26 cellular contexts compared by ENCODE assay signal in genomic region chr17:39814497-39814896, GRCh38. TPM values are rescaled to one million over a fixed set of nuclear protein-coding genes. Genes with fewer than 3 reads are reported as not detected.
A peak's percentile ranks its signal among the peaks of the same experiment; 100 is the strongest.
DNase-seq lines count a peak whose midpoint lies in the region; ATAC-seq and TF ChIP-seq lines count a peak whose summit lies in the region.
"Had no signal": no experiment of that assay in that cellular context is flagged by ENCODE, and none has a peak within 500 bp of the region (broad histone marks: within the 10 kb centered on the region; RNA-seq: fewer than 3 reads in every experiment).

No MANE protein-coding gene starts in this region.

- H3K9me3 Mint-ChIP-seq in activated CD4-positive, alpha-beta T cell treated with anti-CD3 and anti-CD28 coated beads, Interleukin-2, amount 10 ng/mL, durations not matched to agents 7 days and 5 days = peaks cover 6% of the 10 kb centered on the region
- H3K9me3 Mint-ChIP-seq in Calu3 (ENCODE audit: low read depth, unreplicated experiment) = peaks cover 3% of the 10 kb centered on the region
- H3K9me3 Mint-ChIP-seq in activated T-helper 1 cell treated with anti-CD3 and anti-CD28 coated beads, Interleukin-12 subunit alpha, Interleukin-12 subunit beta, Interleukin-2, Interleukin-4 antibody, amounts not matched to agents 30 ng/mL and 10 ng/mL and 1 ng/mL, durations not matched to agents 14 hours and 24 hours and 36 hours = no peaks in the 10 kb centered on the region
- H3K9me3 Mint-ChIP-seq in natural killer cell = no peaks in the 10 kb centered on the region

- no peaks in the 10 kb centered on the region for H3K4me1 ChIP-seq in upper lobe of right lung
- H3K4me1 ChIP-seq: A549 had no signal

- H3K36me3 ChIP-seq in upper lobe of right lung = no peaks in the 10 kb centered on the region

- intact Hi-C loops in Calu3 (cut with micrococcal nuclease; ENCODE audit: unreplicated experiment) = loop anchor here (10.0 kb wide), 1 partner anchor 820 kb away; no protein-coding TSS in a partner anchor
- intact Hi-C loops in activated T-helper 1 cell treated with anti-CD3 and anti-CD28 coated beads, Interleukin-12 subunit alpha, Interleukin-12 subunit beta, Interleukin-2, Interleukin-4 antibody, amounts not matched to agents 30 ng/mL and 10 ng/mL and 1 ng/mL, durations not matched to agents 14 hours and 24 hours and 36 hours (cut with micrococcal nuclease) = loop anchor here (10.0 kb wide), 1 partner anchor 60 kb away; no protein-coding TSS in a partner anchor
- intact Hi-C loops in natural killer cell (cut with micrococcal nuclease) = no loop called here
- intact Hi-C loops in upper lobe of right lung (cut with DNase I) = no loop called here

- H3K4me1 Mint-ChIP-seq in activated CD4-positive, alpha-beta T cell treated with anti-CD3 and anti-CD28 coated beads, Interleukin-2, amount 10 ng/mL, durations not matched to agents 7 days and 5 days = peaks cover 71% of the 10 kb centered on the region
- H3K4me1 Mint-ChIP-seq in Calu3 (ENCODE audit: low read depth, unreplicated experiment) (peaks cover 10% of the 10 kb centered on the region), natural killer cell (peaks cover 54 to 61% of the 10 kb centered on the region in 2 donors)
- peaks cover 62% of the 10 kb centered on the region for H3K4me1 Mint-ChIP-seq in activated T-helper 1 cell treated with anti-CD3 and anti-CD28 coated beads, Interleukin-12 subunit alpha, Interleukin-12 subunit beta, Interleukin-2, Interleukin-4 antibody, amounts not matched to agents 30 ng/mL and 10 ng/mL and 1 ng/mL, durations not matched to agents 14 hours and 24 hours and 36 hours (ENCODE audit: low read depth)

- no peak for DNase-seq in activated CD4-positive, alpha-beta T cell treated with anti-CD3 and anti-CD28 coated beads, Interleukin-2, amount 10 ng/mL, durations not matched to agents 7 days and 5 days
- DNase-seq in activated CD4-positive, alpha-beta T cell treated with anti-CD3 and anti-CD28 coated beads for 48 hours = no peak
- DNase-seq in Calu3 = peak; percentile 61
- DNase-seq in activated T-helper 1 cell treated with anti-CD3 and anti-CD28 coated beads, Interleukin-12 subunit alpha, Interleukin-12 subunit beta, Interleukin-2, Interleukin-4 antibody, amounts not matched to agents 30 ng/mL and 10 ng/mL and 1 ng/mL, durations not matched to agents 14 hours and 24 hours and 36 hours (ENCODE audit: low spot score) = no peak
- no peak for DNase-seq in natural killer cell
- DNase-seq in NCI-H2081 (lab: John Stamatoyannopoulos, UW) = no peak
- no peak for DNase-seq in upper lobe of right lung
- DNase-seq: activated gamma-delta T cell treated with Interleukin-2 at 50 U/mL for 16 hours, aorta, caudate nucleus, glutamatergic neuron, GOT3, left cardiac atrium, NCI-H1092, NCI-H2107, NCI-H510A treated with DMSO at 0.1 percent for 48 hours, retina had no signal

- no peak for TF ChIP-seq POLR2A in GM18505 (IDR thresholded peaks at IDR 0.05; ENCODE audit: borderline replicate concordance, extremely low read depth, insufficient read depth, insufficient read length)

- peaks cover 52% of the 10 kb centered on the region for H3K36me3 Mint-ChIP-seq in activated CD4-positive, alpha-beta T cell treated with anti-CD3 and anti-CD28 coated beads, Interleukin-2, amount 10 ng/mL, durations not matched to agents 7 days and 5 days (ENCODE audit: low read depth)
- no peaks in the 10 kb centered on the region for H3K36me3 Mint-ChIP-seq in Calu3 (ENCODE audit: insufficient read depth, unreplicated experiment)
- peaks cover 16% of the 10 kb centered on the region for H3K36me3 Mint-ChIP-seq in activated T-helper 1 cell treated with anti-CD3 and anti-CD28 coated beads, Interleukin-12 subunit alpha, Interleukin-12 subunit beta, Interleukin-2, Interleukin-4 antibody, amounts not matched to agents 30 ng/mL and 10 ng/mL and 1 ng/mL, durations not matched to agents 14 hours and 24 hours and 36 hours (ENCODE audit: low read depth)
- H3K36me3 Mint-ChIP-seq in natural killer cell = no peaks in the 10 kb centered on the region

- BruUV-seq in Calu3 (replicated peaks; lab: Mats Ljungman, UMichigan) = no TSS peak

- POLR2A ChIA-PET in activated CD4-positive, alpha-beta T cell treated with anti-CD3 and anti-CD28 coated beads, Interleukin-2, amount 10 ng/mL, durations not matched to agents 7 days and 5 days (lab: Charles Lee) = no interaction called here

- CTCF ChIA-PET in activated CD4-positive, alpha-beta T cell treated with anti-CD3 and anti-CD28 coated beads, Interleukin-2, amount 10 ng/mL, durations not matched to agents 7 days and 5 days (lab: Charles Lee) = interaction anchor here (1.4 to 1.8 kb wide), 2 partner anchors 9 to 47 kb away, joined by 3 to 6 read pairs; no protein-coding TSS in a partner anchor
- CTCF ChIA-PET in Calu3 (lab: Charles Lee) = interaction anchor here (0.6 to 7.1 kb wide), 57 partner anchors 8 to 666 kb away, joined by 3 to 311 read pairs (median 16); partner anchors contain the start of genes ERBB2, GSDMB, IKZF3 and LRRC3C

- H3K4me3 Mint-ChIP-seq in activated CD4-positive, alpha-beta T cell treated with anti-CD3 and anti-CD28 coated beads, Interleukin-2, amount 10 ng/mL, durations not matched to agents 7 days and 5 days = no peak overlapping the region
- H3K4me3 Mint-ChIP-seq in Calu3 (ENCODE audit: low read depth, unreplicated experiment) (no peak overlapping the region), natural killer cell (peak overlapping the region; percentile 86)
- H3K4me3 Mint-ChIP-seq in activated T-helper 1 cell treated with anti-CD3 and anti-CD28 coated beads, Interleukin-12 subunit alpha, Interleukin-12 subunit beta, Interleukin-2, Interleukin-4 antibody, amounts not matched to agents 30 ng/mL and 10 ng/mL and 1 ng/mL, durations not matched to agents 14 hours and 24 hours and 36 hours = peak overlapping the region; percentile 59

- H3K27ac Mint-ChIP-seq in activated CD4-positive, alpha-beta T cell treated with anti-CD3 and anti-CD28 coated beads, Interleukin-2, amount 10 ng/mL, durations not matched to agents 7 days and 5 days = peak overlapping the region; percentile 93
- no peak overlapping the region for H3K27ac Mint-ChIP-seq in Calu3 (ENCODE audit: unreplicated experiment)
- H3K27ac Mint-ChIP-seq in activated T-helper 1 cell treated with anti-CD3 and anti-CD28 coated beads, Interleukin-12 subunit alpha, Interleukin-12 subunit beta, Interleukin-2, Interleukin-4 antibody, amounts not matched to agents 30 ng/mL and 10 ng/mL and 1 ng/mL, durations not matched to agents 14 hours and 24 hours and 36 hours = no peak overlapping the region
- H3K27ac Mint-ChIP-seq in natural killer cell = peak overlapping the region; percentile 91 to 95

- H3K27ac ChIP-seq in upper lobe of right lung = no peak overlapping the region
- H3K27ac ChIP-seq: A549 had no signal

- H3K27me3 Mint-ChIP-seq in activated CD4-positive, alpha-beta T cell treated with anti-CD3 and anti-CD28 coated beads, Interleukin-2, amount 10 ng/mL, durations not matched to agents 7 days and 5 days = no peaks in the 10 kb centered on the region
- H3K27me3 Mint-ChIP-seq in Calu3 (ENCODE audit: unreplicated experiment) = no peaks in the 10 kb centered on the region
- H3K27me3 Mint-ChIP-seq in activated T-helper 1 cell treated with anti-CD3 and anti-CD28 coated beads, Interleukin-12 subunit alpha, Interleukin-12 subunit beta, Interleukin-2, Interleukin-4 antibody, amounts not matched to agents 30 ng/mL and 10 ng/mL and 1 ng/mL, durations not matched to agents 14 hours and 24 hours and 36 hours (ENCODE audit: insufficient read depth) = peaks cover 3% of the 10 kb centered on the region
- H3K27me3 Mint-ChIP-seq in natural killer cell (ENCODE audit: low read depth in 2 of 2) = no peaks in the 10 kb centered on the region

- TF ChIP-seq CTCF in Calu3 (IDR thresholded peaks at IDR 0.05; ENCODE audit: unreplicated experiment) (no peak), natural killer cell (IDR thresholded peaks at IDR 0.05) (no peak), upper lobe of right lung (IDR thresholded peaks at IDR 0.05) (no peak)

- no peak overlapping the region for H3K4me3 ChIP-seq in upper lobe of right lung
- H3K4me3 ChIP-seq: A549 had no signal

- ATAC-seq in natural killer cell (no peak), upper lobe of right lung (no peak), GM18505 (IDR thresholded peaks at IDR 0.05; ENCODE audit: unreplicated experiment) (no peak)
- ATAC-seq: A549, Panc1 had no signal

- H3K27me3 ChIP-seq in upper lobe of right lung = no peaks in the 10 kb centered on the region

- H3K9me3 ChIP-seq in upper lobe of right lung = no peaks in the 10 kb centered on the region
- H3K9me3 ChIP-seq: A549 had no signal

RNA-seq across cellular contexts. Expression of gene IKZF3, which starts 49.6 kb away (rescaled TPM):
- total RNA-seq in activated CD4-positive, alpha-beta T cell treated with anti-CD3 and anti-CD28 coated beads, Interleukin-2, amount 10 ng/mL, durations not matched to agents 7 days and 5 days = 10 to 100 TPM; 33.1 to 39.8 TPM
- total RNA-seq in Calu3 (2022) = 30.9 and 41.0 TPM in 2 replicates
- total RNA-seq in activated T-helper 1 cell treated with anti-CD3 and anti-CD28 coated beads, Interleukin-12 subunit alpha, Interleukin-12 subunit beta, Interleukin-2, Interleukin-4 antibody, amounts not matched to agents 30 ng/mL and 10 ng/mL and 1 ng/mL, durations not matched to agents 14 hours and 24 hours and 36 hours = 22.8 and 25.1 TPM in 2 replicates
- total RNA-seq in natural killer cell = 100 to 1,000 TPM; 134 to 162 (median 139) TPM
- 8.2 TPM for total RNA-seq in upper lobe of right lung
- total RNA-seq: dermis microvascular lymphatic vessel endothelial cell, LHCN-M2, osteoblast had no signal

RNA-seq across cellular contexts. Expression of gene ZPBP2, which starts 53.5 kb away (rescaled TPM):
- total RNA-seq in activated CD4-positive, alpha-beta T cell treated with anti-CD3 and anti-CD28 coated beads, Interleukin-2, amount 10 ng/mL, durations not matched to agents 7 days and 5 days = not detected
- total RNA-seq in Calu3 (2022) (not detected in 2 replicates), natural killer cell (not detected), upper lobe of right lung (not detected)
- 0.37 TPM in 1 of 2 replicates, not detected in the other for total RNA-seq in activated T-helper 1 cell treated with anti-CD3 and anti-CD28 coated beads, Interleukin-12 subunit alpha, Interleukin-12 subunit beta, Interleukin-2, Interleukin-4 antibody, amounts not matched to agents 30 ng/mL and 10 ng/mL and 1 ng/mL, durations not matched to agents 14 hours and 24 hours and 36 hours
- total RNA-seq: aorta, dermis microvascular lymphatic vessel endothelial cell, left cardiac atrium, LHCN-M2, osteoblast, SK-MEL-5, subcutaneous adipose tissue, ureter had no signal

Comparison
In these comparisons a context has a peak if more than half of its experiments do, and no peak if none do; other contexts are left out.
1. H3K27ac Mint-ChIP-seq: peak in activated CD4-positive, alpha-beta T cell treated with anti-CD3 and anti-CD28 coated beads, Interleukin-2, amount 10 ng/mL, durations not matched to agents 7 days and 5 days (single experiment) and natural killer cell (2 of 2); none in Calu3 (single experiment) and activated T-helper 1 cell treated with anti-CD3 and anti-CD28 coated beads, Interleukin-12 subunit alpha, Interleukin-12 subunit beta, Interleukin-2, Interleukin-4 antibody, amounts not matched to agents 30 ng/mL and 10 ng/mL and 1 ng/mL, durations not matched to agents 14 hours and 24 hours and 36 hours (single experiment).
2. H3K4me3 Mint-ChIP-seq: peak in activated T-helper 1 cell treated with anti-CD3 and anti-CD28 coated beads, Interleukin-12 subunit alpha, Interleukin-12 subunit beta, Interleukin-2, Interleukin-4 antibody, amounts not matched to agents 30 ng/mL and 10 ng/mL and 1 ng/mL, durations not matched to agents 14 hours and 24 hours and 36 hours (single experiment) and natural killer cell (single experiment); none in activated CD4-positive, alpha-beta T cell treated with anti-CD3 and anti-CD28 coated beads, Interleukin-2, amount 10 ng/mL, durations not matched to agents 7 days and 5 days (single experiment) and Calu3 (single experiment).
3. intact Hi-C loops: an anchor here in Calu3 (10.0 kb wide) and activated T-helper 1 cell treated with anti-CD3 and anti-CD28 coated beads, Interleukin-12 subunit alpha, Interleukin-12 subunit beta, Interleukin-2, Interleukin-4 antibody, amounts not matched to agents 30 ng/mL and 10 ng/mL and 1 ng/mL, durations not matched to agents 14 hours and 24 hours and 36 hours (10.0 kb wide); none called in natural killer cell and upper lobe of right lung.